ENCODE assay signal across 14 cellular contexts in the genomic region with DNA sequence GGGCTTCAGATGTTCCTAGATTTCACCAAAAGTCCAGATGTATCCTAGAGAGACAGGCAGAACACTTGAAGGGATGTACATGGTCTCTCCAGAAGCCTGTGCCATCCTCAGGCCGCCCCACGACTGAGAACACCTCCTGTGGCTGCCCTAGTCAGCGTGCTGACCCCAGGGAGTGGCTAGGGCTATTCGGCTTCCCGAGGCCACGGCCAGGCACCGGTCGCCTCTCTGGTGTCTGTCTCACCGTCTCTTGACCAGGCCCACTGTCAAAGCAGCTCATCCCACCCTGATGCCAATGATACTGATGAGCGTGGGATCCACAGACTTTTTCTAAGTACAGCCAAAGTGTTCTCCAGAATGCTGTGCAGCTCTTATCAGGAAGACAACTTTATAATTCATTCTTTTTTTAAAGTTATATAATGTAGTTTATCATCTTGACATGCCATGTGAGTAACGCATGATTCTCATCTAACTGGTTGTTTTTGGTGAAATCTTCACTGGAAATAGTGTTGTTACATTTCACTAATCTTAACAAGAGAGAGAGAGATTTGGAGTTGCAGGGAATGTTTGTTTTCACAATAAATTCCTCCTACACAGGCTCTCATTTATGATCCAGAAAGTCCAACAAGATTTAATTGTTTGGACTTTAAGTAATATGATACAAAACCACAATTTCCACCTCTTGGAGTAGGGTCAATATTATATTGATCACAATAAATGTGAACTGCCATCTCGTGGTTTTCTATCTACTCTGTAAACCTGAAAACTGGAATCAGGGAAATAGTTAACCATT. TPM values are rescaled to one million over a fixed set of nuclear protein-coding genes. Genes with fewer than 3 reads are reported as not detected.
DNase-seq lines count a peak whose midpoint lies in the region; ATAC-seq, FAIRE-seq and TF ChIP-seq lines count a peak whose summit lies in the region.
"Had no signal": no experiment of that assay in that cellular context is flagged by ENCODE, and none has a peak within 500 bp of the region (broad histone marks: within the 10 kb centered on the region; RNA-seq: fewer than 3 reads in every experiment).

No MANE protein-coding gene starts in this region.

- peak; percentile 8 for DNase-seq in Caki2 (ENCODE audit: low read depth)
- DNase-seq in M059J (ENCODE audit: low read depth) = peak; percentile 16
- DNase-seq in astrocyte (ENCODE audit: low read depth) = peak; percentile 47
- no peak for DNase-seq in omental fat pad (ENCODE audit: low spot score)
- DNase-seq in mesendoderm = no peak
- no peak for DNase-seq in PC-9
- DNase-seq in ovary = no peak
- DNase-seq in endodermal cell = no peak
- DNase-seq: Caco-2; CD8-positive, alpha-beta memory T cell; GM23248 had no signal

- ATAC-seq in omental fat pad (ENCODE audit: low FRiP score) = peak; percentile 21
- ATAC-seq: A549, HCT116 had no signal

- no peaks in the 10 kb centered on the region for H3K9me2 ChIP-seq in PC-9 (ENCODE audit: insufficient read depth)

- no peak for TF ChIP-seq CTCF in astrocyte (IDR thresholded peaks at IDR 0.05; ENCODE audit: insufficient read depth, low read depth, low read length)
- TF ChIP-seq CTCF in omental fat pad (IDR thresholded peaks at IDR 0.05) = no peak
- TF ChIP-seq CTCF in PC-9 (conservative IDR thresholded peaks at IDR 0.05) = no peak
- TF ChIP-seq CTCF in ovary (IDR thresholded peaks at IDR 0.05) = no peak
- no peak for TF ChIP-seq CTCF in endodermal cell (conservative IDR thresholded peaks at IDR 0.05)

- TF ChIP-seq EP300 in ovary (IDR thresholded peaks at IDR 0.05) = no peak

- H3K9me3 ChIP-seq in astrocyte (ENCODE audit: insufficient read depth, low read depth, low read length) = no peaks in the 10 kb centered on the region
- H3K9me3 ChIP-seq in PC-9 (ENCODE audit: insufficient read depth, low read depth) = no peaks in the 10 kb centered on the region
- H3K9me3 ChIP-seq in ovary = no peaks in the 10 kb centered on the region
- H3K9me3 ChIP-seq in endodermal cell (ENCODE audit: control insufficient read depth, low read length) = no peaks in the 10 kb centered on the region
- H3K9me3 ChIP-seq: A549, Caco-2 had no signal

- in situ Hi-C loops in Caki2 (cut with HindIII; ENCODE audit: low pct_unique_long_range_greater_than_20kb, low sequenced_read_pairs) = loop anchor here (25.0 kb wide), 1 partner anchor 195 kb away; no protein-coding TSS in a partner anchor

- H3K27me3 Mint-ChIP-seq in astrocyte (ENCODE audit: low read depth, unreplicated experiment) (peaks cover 5% of the 10 kb centered on the region), endodermal cell (ENCODE audit: insufficient read depth) (peaks cover 9% of the 10 kb centered on the region)

- H3K36me3 ChIP-seq in astrocyte (ENCODE audit: insufficient read depth, low read length) = no peaks in the 10 kb centered on the region
- H3K36me3 ChIP-seq in mesendoderm (ENCODE audit: control insufficient read depth, insufficient read depth, low read length) = no peaks in the 10 kb centered on the region
- no peaks in the 10 kb centered on the region for H3K36me3 ChIP-seq in PC-9 (ENCODE audit: low read depth)
- no peaks in the 10 kb centered on the region for H3K36me3 ChIP-seq in ovary
- no peaks in the 10 kb centered on the region for H3K36me3 ChIP-seq in endodermal cell (ENCODE audit: control insufficient read depth, insufficient read depth, low read length)

- POLR2A ChIA-PET in PC-9 (lab: Charles Lee; ENCODE audit: unreplicated experiment) = interaction anchor here (0.8 kb wide), 1 partner anchor 291 kb away, joined by 9 read pairs; no protein-coding TSS in a partner anchor

- no peaks in the 10 kb centered on the region for H3F3A ChIP-seq in PC-9 (ENCODE audit: insufficient read depth, low read depth)

- H2BK15ac ChIP-seq in mesendoderm (replicated peaks; ENCODE audit: low read depth) = no peak overlapping the region

- no peaks in the 10 kb centered on the region for H4K20me1 ChIP-seq in astrocyte (ENCODE audit: insufficient read depth, low read length)
- no peaks in the 10 kb centered on the region for H4K20me1 ChIP-seq in PC-9 (ENCODE audit: insufficient read depth)

- no peaks in the 10 kb centered on the region for H3K79me1 ChIP-seq in mesendoderm (ENCODE audit: low read length)

- no peak overlapping the region for H2AK5ac ChIP-seq in mesendoderm (ENCODE audit: low read length)

- no peak overlapping the region for H3K18ac ChIP-seq in mesendoderm (ENCODE audit: low read length)

- H2AFZ ChIP-seq in astrocyte (ENCODE audit: low read depth, low read length) (no peak overlapping the region), PC-9 (no peak overlapping the region)
- H2AFZ ChIP-seq: GM23248 had no signal

- H3K4me3 Mint-ChIP-seq in astrocyte (ENCODE audit: unreplicated experiment) = no peak overlapping the region
- H3K4me3 Mint-ChIP-seq in endodermal cell = no peak overlapping the region
- H3K4me3 Mint-ChIP-seq: CD8-positive, alpha-beta memory T cell; IgD-negative memory B cell had no signal

- no CpG with 5 or more reads among the region's 12 CpGs for WGBS in mesendoderm (ENCODE audit: extremely low coverage, insufficient coverage, low lambda C conversion rate)
- 34 to 48% (median 47%) methylated on average over 12 of the region's 12 CpGs for WGBS in ovary, 3 donors
- WGBS in endodermal cell (ENCODE audit: insufficient coverage in 1 of 2, insufficient read length in 1 of 2), 2 experiments = 93 to 94% methylated on average over 9 to 12 of the region's 12 CpGs

- H3K36me3 Mint-ChIP-seq in astrocyte (ENCODE audit: low read depth, unreplicated experiment) (no peaks in the 10 kb centered on the region), endodermal cell (ENCODE audit: low read depth) (no peaks in the 10 kb centered on the region)
- H3K36me3 Mint-ChIP-seq: CD8-positive, alpha-beta memory T cell; IgD-negative memory B cell had no signal

- CTCF ChIA-PET in PC-9 (lab: Charles Lee) = interaction anchor here (0.5 kb wide), 1 partner anchor 191 kb away, joined by 3 read pairs; no protein-coding TSS in a partner anchor

- no peak overlapping the region for H3K56ac ChIP-seq in mesendoderm (ENCODE audit: low read length)

- TF ChIP-seq POLR2A in ovary (IDR thresholded peaks at IDR 0.05) = no peak

- H3K4me1 Mint-ChIP-seq in astrocyte (ENCODE audit: low read depth, unreplicated experiment) (no peaks in the 10 kb centered on the region), endodermal cell (peaks cover 12% of the 10 kb centered on the region)
- H3K4me1 Mint-ChIP-seq: CD8-positive, alpha-beta memory T cell; IgD-negative memory B cell had no signal

- no peak for FAIRE-seq in astrocyte (lab: Jason Lieb, UNC)
- FAIRE-seq: A549 had no signal

- no TSS peak for BruUV-seq in PC-9 (replicated peaks; lab: Mats Ljungman, UMichigan)

- intact Hi-C loops in PC-9 (cut with micrococcal nuclease; ENCODE audit: unreplicated experiment) = no loop called here
- intact Hi-C loops in ovary (cut with DNase I) = loop anchor here in 1 of 4 donors (5.0 kb wide), 1 partner anchor 200 kb away; no protein-coding TSS in a partner anchor

- H3K4me3 ChIP-seq in astrocyte (ENCODE audit: insufficient read depth, low read depth, low read length) (no peak overlapping the region), mesendoderm (ENCODE audit: low read length) (no peak overlapping the region), PC-9 (no peak overlapping the region), ovary (no peak overlapping the region), endodermal cell (ENCODE audit: low read length) (no peak overlapping the region)
- H3K4me3 ChIP-seq: A549, GM23248 had no signal

- no peak overlapping the region for H3K4ac ChIP-seq in mesendoderm (ENCODE audit: low read depth, low read length)

- H3K27me3 ChIP-seq in astrocyte (ENCODE audit: insufficient read depth, low read length) = no peaks in the 10 kb centered on the region
- H3K27me3 ChIP-seq in mesendoderm (ENCODE audit: insufficient read depth, low read length, poor library complexity) = no peaks in the 10 kb centered on the region
- H3K27me3 ChIP-seq in PC-9 (ENCODE audit: insufficient read depth, low read depth) = no peaks in the 10 kb centered on the region
- H3K27me3 ChIP-seq in ovary = no peaks in the 10 kb centered on the region
- H3K27me3 ChIP-seq in endodermal cell (ENCODE audit: control insufficient read depth, insufficient read depth, low read length, poor library complexity, severe bottlenecking) = no peaks in the 10 kb centered on the region

- H3K9ac ChIP-seq in astrocyte (ENCODE audit: low read length) (no peak overlapping the region), mesendoderm (ENCODE audit: low read length) (no peak overlapping the region), endodermal cell (ENCODE audit: extremely low read depth, low read length, poor library complexity, severe bottlenecking) (no peak overlapping the region)
- H3K9ac ChIP-seq: GM23248 had no signal

- H3K27ac ChIP-seq in astrocyte (ENCODE audit: low read depth, low read length) (no peak overlapping the region), mesendoderm (ENCODE audit: low read depth, low read length) (no peak overlapping the region), PC-9 (no peak overlapping the region), ovary (no peak overlapping the region), endodermal cell (ENCODE audit: low read depth, low read length) (no peak overlapping the region)
- H3K27ac ChIP-seq: A549, GM23248 had no signal

- H4K5ac ChIP-seq in mesendoderm (ENCODE audit: low read length) = no peak overlapping the region

- no peak overlapping the region for H3K27ac Mint-ChIP-seq in astrocyte (ENCODE audit: unreplicated experiment)
- H3K27ac Mint-ChIP-seq in endodermal cell = no peak overlapping the region
- H3K27ac Mint-ChIP-seq: CD8-positive, alpha-beta memory T cell; IgD-negative memory B cell had no signal

- H3K79me2 ChIP-seq in astrocyte (ENCODE audit: insufficient read depth, low read length) (no peaks in the 10 kb centered on the region), mesendoderm (ENCODE audit: control insufficient read depth, insufficient read depth, low read length) (no peaks in the 10 kb centered on the region), PC-9 (ENCODE audit: low read depth) (no peaks in the 10 kb centered on the region)

- no peak overlapping the region for H2BK5ac ChIP-seq in mesendoderm (ENCODE audit: low read length)

- H2BK120ac ChIP-seq in mesendoderm (ENCODE audit: low read depth, low read length) = no peak overlapping the region

- H3K9me3 Mint-ChIP-seq in astrocyte (ENCODE audit: unreplicated experiment) (no peaks in the 10 kb centered on the region), endodermal cell (no peaks in the 10 kb centered on the region)
- H3K9me3 Mint-ChIP-seq: CD8-positive, alpha-beta memory T cell; IgD-negative memory B cell had no signal

- no peak overlapping the region for H3K23ac ChIP-seq in mesendoderm (ENCODE audit: low read length)

- no peaks in the 10 kb centered on the region for H3K4me1 ChIP-seq in astrocyte (ENCODE audit: insufficient read depth, low read length)
- no peaks in the 10 kb centered on the region for H3K4me1 ChIP-seq in mesendoderm (ENCODE audit: control insufficient read depth, low read depth, low read length)
- H3K4me1 ChIP-seq in PC-9 (replicated peaks; ENCODE audit: insufficient read depth) = no peaks in the 10 kb centered on the region
- peaks cover 9% of the 10 kb centered on the region for H3K4me1 ChIP-seq in ovary (ENCODE audit: insufficient read depth)
- no peaks in the 10 kb centered on the region for H3K4me1 ChIP-seq in endodermal cell (ENCODE audit: control insufficient read depth, insufficient read depth, low read length)
- H3K4me1 ChIP-seq: A549, Caco-2 had no signal

- H3K4me2 ChIP-seq in astrocyte (ENCODE audit: low read length) (no peak overlapping the region), mesendoderm (ENCODE audit: low read length) (no peak overlapping the region), PC-9 (no peak overlapping the region)
- H3K4me2 ChIP-seq: A549 had no signal

- no peak overlapping the region for H4K8ac ChIP-seq in mesendoderm (ENCODE audit: low read depth, low read length)

RNA-seq across cellular contexts. Expression of a gene that starts 41.7 kb away (rescaled TPM):
- total RNA-seq in Caki2 (2014; rRNA removed; shearing (Covaris generic); ENCODE audit: low replicate concordance) = not detected in 2 replicates
- total RNA-seq in M059J (2014; rRNA removed; shearing (Covaris generic)) = 0.05 TPM in 1 of 2 replicates, not detected in the other
- total RNA-seq in astrocyte (0.19 and 0.36 TPM in 2 replicates), omental fat pad (10 to 100 TPM in 3 of 4 donors, 1 to 10 TPM in 1; 9.5 to 23.8 (median 14.4) TPM), PC-9 (2021) (0.93 and 1.1 TPM in 2 replicates), ovary (1 to 10 TPM in 1 of 7 donors, under 1 TPM in 6; 0.12 to 2.0 (median 0.76) TPM), endodermal cell (under 1 TPM; 0.15 to 0.64 TPM)
- 0.11 TPM for polyA plus RNA-seq in mesendoderm (2013, experiment 1 of 2)
- 0.11 TPM for polyA plus RNA-seq in mesendoderm (2013, experiment 2 of 2)
- polyA plus RNA-seq in ovary = under 1 TPM; 0.08 to 0.27 TPM
- 0.18 TPM for polyA plus RNA-seq in endodermal cell (2013, experiment 1 of 2)
- 0.29 TPM for polyA plus RNA-seq in endodermal cell (2013, experiment 2 of 2)
- total RNA-seq: GM23248 had no signal
- polyA plus RNA-seq: CD8-positive, alpha-beta memory T cell had no signal

Comparison
In these comparisons a context has a peak if more than half of its experiments do, and no peak if none do; other contexts are left out.
1. DNase-seq: peak in Caki2 (single experiment), M059J (single experiment) and astrocyte (single experiment); none in omental fat pad (single experiment), mesendoderm (single experiment), PC-9 (0 of 2), ovary (0 of 5) and endodermal cell (single experiment).